1 cellular context compared by ENCODE assay signal in the genomic region with DNA sequence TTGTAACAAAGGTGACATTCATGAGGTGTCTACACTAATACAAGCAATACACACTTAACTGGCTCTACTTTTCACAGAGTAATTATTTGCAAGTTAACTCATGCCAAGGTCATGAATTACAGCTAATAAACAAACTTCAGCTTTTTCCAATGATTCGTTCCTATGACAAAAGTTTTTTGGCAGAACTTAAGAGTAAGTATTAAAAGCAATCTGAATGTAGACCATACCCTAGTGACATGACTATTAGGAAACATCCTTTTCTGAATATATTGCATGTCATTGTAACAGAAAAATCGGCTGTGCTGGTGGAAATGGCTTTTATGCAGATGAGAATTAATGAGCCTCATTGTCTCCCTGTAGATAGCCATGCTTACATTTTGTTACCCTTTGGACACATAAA.
TF ChIP-seq lines count a peak whose summit lies in the region.

No MANE protein-coding gene starts in this region.

TF ChIP-seq in IMR-90, 13 proteins besides CTCF, POLR2A, EP300 and RAD21:
- TF ChIP-seq, protein P1, sequence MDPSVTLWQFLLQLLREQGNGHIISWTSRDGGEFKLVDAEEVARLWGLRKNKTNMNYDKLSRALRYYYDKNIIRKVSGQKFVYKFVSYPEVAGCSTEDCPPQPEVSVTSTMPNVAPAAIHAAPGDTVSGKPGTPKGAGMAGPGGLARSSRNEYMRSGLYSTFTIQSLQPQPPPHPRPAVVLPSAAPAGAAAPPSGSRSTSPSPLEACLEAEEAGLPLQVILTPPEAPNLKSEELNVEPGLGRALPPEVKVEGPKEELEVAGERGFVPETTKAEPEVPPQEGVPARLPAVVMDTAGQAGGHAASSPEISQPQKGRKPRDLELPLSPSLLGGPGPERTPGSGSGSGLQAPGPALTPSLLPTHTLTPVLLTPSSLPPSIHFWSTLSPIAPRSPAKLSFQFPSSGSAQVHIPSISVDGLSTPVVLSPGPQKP (IDR thresholded peaks at IDR 0.05; ENCODE audit: borderline replicate concordance, low read depth, low read length), result no peak
- TF ChIP-seq FOS (IDR thresholded peaks at IDR 0.05; ENCODE audit: low read depth, low read length), result no peak
- TF ChIP-seq MAZ (IDR thresholded peaks at IDR 0.05; ENCODE audit: borderline replicate concordance, low read depth, low read length), result no peak
- no peak for TF ChIP-seq MAFK (IDR thresholded peaks at IDR 0.05; ENCODE audit: low read depth, low read length)
- no peak for TF ChIP-seq SMC3 (IDR thresholded peaks at IDR 0.05; ENCODE audit: low read depth, low read length)
- no peak for TF ChIP-seq CHD1 (IDR thresholded peaks at IDR 0.05; ENCODE audit: low read depth, low read length)
- no peak for TF ChIP-seq MXI1 (IDR thresholded peaks at IDR 0.05; ENCODE audit: borderline replicate concordance, low read depth, low read length)
- no peak for TF ChIP-seq RFX5 (IDR thresholded peaks at IDR 0.05; ENCODE audit: low read depth, low read length)
- TF ChIP-seq, protein P2, sequence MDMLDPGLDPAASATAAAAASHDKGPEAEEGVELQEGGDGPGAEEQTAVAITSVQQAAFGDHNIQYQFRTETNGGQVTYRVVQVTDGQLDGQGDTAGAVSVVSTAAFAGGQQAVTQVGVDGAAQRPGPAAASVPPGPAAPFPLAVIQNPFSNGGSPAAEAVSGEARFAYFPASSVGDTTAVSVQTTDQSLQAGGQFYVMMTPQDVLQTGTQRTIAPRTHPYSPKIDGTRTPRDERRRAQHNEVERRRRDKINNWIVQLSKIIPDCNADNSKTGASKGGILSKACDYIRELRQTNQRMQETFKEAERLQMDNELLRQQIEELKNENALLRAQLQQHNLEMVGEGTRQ (IDR thresholded peaks at IDR 0.05; ENCODE audit: low read depth, low read length), result no peak
- no peak for TF ChIP-seq RCOR1 (IDR thresholded peaks at IDR 0.05; ENCODE audit: insufficient replicate concordance, low read length)
- no peak for TF ChIP-seq NFE2L2 (IDR thresholded peaks at IDR 0.05; ENCODE audit: low read depth, low read length)
- TF ChIP-seq BHLHE40 (IDR thresholded peaks at IDR 0.05; ENCODE audit: low read depth, low read length), result no peak
- TF ChIP-seq CEBPB (IDR thresholded peaks at IDR 0.05; ENCODE audit: low read depth, low read length), result no peak
